ENCODE assay signal across 2 cellular contexts in genomic region chr1:112673589-112674439, GRCh38.
TF ChIP-seq lines count a peak whose summit lies in the region.

No MANE protein-coding gene starts in this region.

TF ChIP-seq in IMR-90, 13 proteins besides CTCF, POLR2A, EP300 and RAD21:
- TF ChIP-seq CEBPB (IDR thresholded peaks at IDR 0.05; ENCODE audit: low read depth, low read length) (peak; percentile 54; the same call in 1 of the 2 replicates), SMC3 (IDR thresholded peaks at IDR 0.05; ENCODE audit: low read depth, low read length) (peak; percentile 36), NFE2L2 (IDR thresholded peaks at IDR 0.05; ENCODE audit: low read depth, low read length) (no peak), BHLHE40 (IDR thresholded peaks at IDR 0.05; ENCODE audit: low read depth, low read length) (no peak), CHD1 (IDR thresholded peaks at IDR 0.05; ENCODE audit: low read depth, low read length) (no peak), RCOR1 (IDR thresholded peaks at IDR 0.05; ENCODE audit: insufficient replicate concordance, low read length) (no peak), RFX5 (IDR thresholded peaks at IDR 0.05; ENCODE audit: low read depth, low read length) (no peak)

TF ChIP-seq in neural cell, 6 proteins besides CTCF, POLR2A, EP300 and RAD21:
- no peak for TF ChIP-seq POLR2AphosphoS5 (IDR thresholded peaks at IDR 0.05)
TF ChIP-seq in neural cell: peak in this region for 0.
